ENCODE assay signal across 8 cellular contexts in the genomic region with DNA sequence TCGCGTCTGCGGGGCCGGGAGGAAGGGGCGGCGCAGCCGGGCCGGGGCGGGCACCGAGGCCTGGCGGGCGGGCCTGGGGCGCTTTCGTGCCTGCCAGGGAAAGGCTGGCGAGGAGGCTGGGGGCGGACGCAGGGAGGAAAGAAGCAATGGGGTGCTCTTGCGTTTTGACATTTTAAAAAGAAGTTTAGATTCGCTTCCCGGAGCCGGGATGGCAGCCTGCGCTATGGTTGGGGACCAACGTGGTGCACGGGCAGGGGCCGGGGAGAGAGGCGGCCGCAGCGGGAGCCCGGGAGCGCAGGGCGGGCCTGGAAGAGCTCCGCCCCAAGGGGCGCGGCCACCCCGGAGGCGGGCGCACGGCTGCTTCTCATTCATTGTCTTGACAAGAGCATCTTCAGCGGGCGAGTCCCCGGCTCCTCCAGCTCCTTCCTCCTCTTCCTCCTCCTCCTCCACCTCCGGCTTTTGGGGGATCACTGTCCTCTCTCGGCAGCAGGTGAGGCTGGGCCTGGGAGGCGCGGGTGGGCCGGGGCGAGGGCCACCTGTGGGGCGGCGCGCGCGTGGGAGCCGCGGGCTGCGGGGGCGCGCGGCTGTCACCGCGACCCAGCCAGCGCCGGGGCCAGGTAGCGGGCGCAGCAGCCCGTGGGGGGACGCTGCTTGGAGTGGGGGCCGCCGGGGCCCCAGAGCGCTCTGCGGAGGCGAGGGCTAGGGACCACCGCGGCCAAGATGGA. TPM values are rescaled to one million over a fixed set of nuclear protein-coding genes. Genes with fewer than 3 reads are reported as not detected.
A peak's percentile ranks its signal among the peaks of the same experiment; 100 is the strongest.
DNase-seq lines count a peak whose midpoint lies in the region; ATAC-seq and TF ChIP-seq lines count a peak whose summit lies in the region.

A gene (plus strand): TSS at position 367 of the 725 bp plus-strand sequence. CDS start 1,608 bp downstream, outside the sequence.

- H3K4me3 ChIP-seq in coronary artery (peak within 1 kb of the TSS; percentile 72), liver (ENCODE audit: low read depth in 1 of 3, low read length in 3 of 3) (peak within 1 kb of the TSS; percentile 41 to 66 (median 64))

- H3K27me3 ChIP-seq in liver (ENCODE audit: control insufficient read depth in 4 of 4, insufficient read depth in 4 of 4, low read length in 3 of 4): no peaks in the 10 kb centered on the region

- TF ChIP-seq RAD21 in liver (IDR thresholded peaks at IDR 0.05): no peak

- peaks cover 0 to 2% (median 0%) of the 10 kb centered on the region in 4 donors for H3K36me3 ChIP-seq in liver (ENCODE audit: control insufficient read depth in 4 of 4, insufficient read depth in 3 of 4, low read depth in 1 of 4, low read length in 3 of 4)

- DNase-seq in NCI-H2081 (lab: John Stamatoyannopoulos, UW) (peak; percentile 37 to 63), NCI-H2081 treated with DMSO at 0.1 percent for 48 hours (lab: John Stamatoyannopoulos, UW) (no peak), NCI-H446 (lab: John Stamatoyannopoulos, UW) (peak; percentile 25 to 75), coronary artery (ENCODE audit: low spot score) (peak; percentile 86)
- peak; percentile 77 to 82 for DNase-seq in activated CD4-positive, alpha-beta T cell treated with anti-CD3 and anti-CD28 coated beads for 4 hours
- peak; percentile 83 to 84 for DNase-seq in stimulated activated CD4-positive, alpha-beta T cell treated with anti-CD3 and anti-CD28 coated beads, Interleukin-2, amount 100 ng/mL, for 48 hours

- peak within 1 kb of the TSS; percentile 10 to 39 for H3K9ac ChIP-seq in liver (ENCODE audit: low read depth in 1 of 2, low read length in 2 of 2)

- no peaks in the 10 kb centered on the region for H3K9me3 ChIP-seq in liver (ENCODE audit: control insufficient read depth in 4 of 4, low read length in 3 of 4)

- peaks cover 0 to 18% (median 2%) of the 10 kb centered on the region in 4 donors for H3K4me1 ChIP-seq in liver (ENCODE audit: control insufficient read depth in 4 of 4, insufficient read depth in 4 of 4, low read length in 3 of 4)

- H3K27ac ChIP-seq in coronary artery (peak within 1 kb of the TSS; percentile 36 to 89), liver (ENCODE audit: low read depth in 1 of 2, low read length in 2 of 2) (peak within 1 kb of the TSS; percentile 62 to 67)

- peak; percentile 38 for ATAC-seq in HG03064 (IDR thresholded peaks at IDR 0.05; ENCODE audit: low read depth, unreplicated experiment)

- TF ChIP-seq CTCF in coronary artery (IDR thresholded peaks at IDR 0.05) (no peak), liver (IDR thresholded peaks at IDR 0.05; ENCODE audit: low read depth, low read length, missing input control) (no peak)

- 3% methylated on average over 73 of the region's 73 CpGs for WGBS in liver

TF ChIP-seq in liver, 16 proteins besides CTCF, POLR2A, EP300 and RAD21:
- TF ChIP-seq JUND (IDR thresholded peaks at IDR 0.05) (no peak), FOXA2 (IDR thresholded peaks at IDR 0.05) (no peak)

RNA-seq across cellular contexts. Expression of the gene that starts here (rescaled TPM):
- 10 to 100 TPM; 12.7 to 26.7 TPM for total RNA-seq in liver
- polyA plus RNA-seq in liver: 10 to 100 TPM in 1 of 2 donors, 1 to 10 TPM in 1; 6.0 to 16.7 TPM
